12 cellular contexts compared by ENCODE assay signal in the genomic region with DNA sequence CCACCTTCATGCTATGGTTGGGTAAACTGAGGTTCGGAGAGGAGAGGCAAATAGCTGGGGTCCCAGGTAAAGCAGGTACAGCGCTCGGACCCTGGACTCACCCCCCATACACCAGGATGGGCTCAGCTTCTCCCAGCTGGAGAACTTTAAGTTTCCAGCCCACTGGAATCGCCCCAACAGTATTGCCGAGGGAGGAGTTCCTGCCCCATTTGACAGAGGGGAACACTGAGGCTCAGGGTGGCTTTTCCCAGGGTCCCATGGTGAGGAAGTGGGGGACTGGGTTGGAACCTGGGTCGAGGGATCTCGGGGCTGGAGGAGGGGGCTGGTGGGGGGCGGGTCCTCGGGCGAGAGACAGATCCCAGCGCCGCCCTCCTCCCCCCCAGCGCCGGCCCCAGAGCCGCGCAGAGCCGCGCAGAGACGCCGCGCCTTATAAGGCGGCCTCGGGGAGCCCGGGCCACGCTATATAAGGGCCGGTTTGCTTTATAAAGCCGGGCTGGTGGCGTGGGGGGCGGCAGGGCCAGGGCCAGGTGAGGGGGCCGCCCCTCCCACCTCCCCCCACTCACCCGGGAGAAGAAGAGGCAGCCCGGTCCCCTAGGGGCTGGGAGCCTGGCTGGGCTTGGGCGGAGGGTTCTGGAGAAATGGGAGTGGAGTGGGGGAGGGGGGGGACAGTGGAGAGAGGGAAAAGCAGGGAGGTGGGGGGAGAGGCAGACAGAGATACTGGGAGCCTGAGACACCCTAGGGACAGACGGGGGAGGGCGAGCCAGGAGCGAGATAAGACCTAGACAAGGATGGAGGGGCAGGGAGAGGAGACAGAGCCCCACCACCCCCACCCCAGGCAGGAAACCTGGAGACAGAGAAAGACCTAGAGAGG. TPM values are rescaled to one million over a fixed set of nuclear protein-coding genes. Genes with fewer than 3 reads are reported as not detected.
DNase-seq lines count a peak whose midpoint lies in the region; ATAC-seq and TF ChIP-seq lines count a peak whose summit lies in the region.
"Had no signal": no experiment of that assay in that cellular context is flagged by ENCODE, and none has a peak within 500 bp of the region (broad histone marks: within the 10 kb centered on the region; RNA-seq: fewer than 3 reads in every experiment).

No MANE protein-coding gene starts in this region.

- H3K4me3 Mint-ChIP-seq in HFFc6 (peak overlapping the region; percentile 43; the same call in 1 of the 2 replicates), immature natural killer cell (no peak overlapping the region)
- H3K4me3 Mint-ChIP-seq: activated CD4-positive, alpha-beta T cell treated with anti-CD3 and anti-CD28 coated beads for 36 hours had no signal

- H3K9me3 ChIP-seq in body of pancreas: no peaks in the 10 kb centered on the region

- H3K9me3 Mint-ChIP-seq in HFFc6 (no peaks in the 10 kb centered on the region), immature natural killer cell (no peaks in the 10 kb centered on the region)

- H3K4me3 ChIP-seq in brain microvascular endothelial cell (ENCODE audit: low read depth, low read length) (peak overlapping the region; percentile 36), body of pancreas (no peak overlapping the region)

- no peaks in the 10 kb centered on the region for H3K36me3 Mint-ChIP-seq in HFFc6 (ENCODE audit: low read depth)
- H3K36me3 Mint-ChIP-seq in immature natural killer cell: no peaks in the 10 kb centered on the region

- H3K27ac ChIP-seq in brain microvascular endothelial cell: no peak overlapping the region
- peak overlapping the region; percentile 1 for H3K27ac ChIP-seq in temporal lobe (ENCODE audit: low read depth, low read length)
- no peak overlapping the region for H3K27ac ChIP-seq in body of pancreas

- no peaks in the 10 kb centered on the region for H3K36me3 ChIP-seq in brain microvascular endothelial cell (replicated peaks)
- H3K36me3 ChIP-seq in body of pancreas (replicated peaks in 1 of 2; ENCODE audit: insufficient read depth in 1 of 2, low read depth in 2 of 2): no peaks in the 10 kb centered on the region

- H3K4me1 ChIP-seq in body of pancreas: peaks cover 15% of the 10 kb centered on the region

- no peak for TF ChIP-seq CTCF in HFFc6 (IDR thresholded peaks at IDR 0.05)
- TF ChIP-seq CTCF in brain microvascular endothelial cell (IDR thresholded peaks at IDR 0.05; ENCODE audit: low read depth, low read length, missing control alignments): no peak
- no peak for TF ChIP-seq CTCF in body of pancreas (IDR thresholded peaks at IDR 0.05)

- WGBS in body of pancreas, 2 donors: 13 to 32% methylated on average over 9 to 28 of the region's 36 CpGs

- TF ChIP-seq POLR2A in body of pancreas (IDR thresholded peaks at IDR 0.05): no peak

- in situ Hi-C loops in brain microvascular endothelial cell (cut with HindIII; ENCODE audit: low pct_ligation_motif_present, low sequenced_read_pairs): no loop called here

- H3K27me3 ChIP-seq in brain microvascular endothelial cell (replicated peaks) (no peaks in the 10 kb centered on the region), body of pancreas (peaks cover 0 to 11% of the 10 kb centered on the region in 2 donors)

- H3K27ac Mint-ChIP-seq in HFFc6: no peak overlapping the region
- no peak overlapping the region for H3K27ac Mint-ChIP-seq in immature natural killer cell
- H3K27ac Mint-ChIP-seq: activated CD4-positive, alpha-beta T cell treated with anti-CD3 and anti-CD28 coated beads for 36 hours had no signal

- DNase-seq in HFFc6 (no peak), brain microvascular endothelial cell (peak; percentile 28), iPS-NIHi7 (ENCODE audit: extremely low spot score) (peak; percentile 74), body of pancreas (no peak), RKO (ENCODE audit: low spot score) (no peak), immature natural killer cell (no peak)
- DNase-seq: activated CD4-positive, alpha-beta T cell treated with anti-CD3 and anti-CD28 coated beads for 36 hours; midbrain; NCI-H774 had no signal

- peaks cover 30% of the 10 kb centered on the region for H3K4me1 Mint-ChIP-seq in HFFc6 (ENCODE audit: low read depth)
- peaks cover 8 to 12% of the 10 kb centered on the region in 2 donors for H3K4me1 Mint-ChIP-seq in immature natural killer cell

- intact Hi-C loops in body of pancreas (cut with DNase I): no loop called here

- H3K27me3 Mint-ChIP-seq in HFFc6 (ENCODE audit: insufficient read depth): no peaks in the 10 kb centered on the region; the same call in 1 of the 2 replicates
- peaks cover 4 to 22% (median 9%) of the 10 kb centered on the region in 3 donors for H3K27me3 Mint-ChIP-seq in immature natural killer cell (ENCODE audit: low read depth in 3 of 3)

- ATAC-seq in body of pancreas: no peak
- no peak for ATAC-seq in HG02571 (IDR thresholded peaks at IDR 0.05; ENCODE audit: unreplicated experiment)
- ATAC-seq: activated CD4-positive, alpha-beta T cell treated with anti-CD3 and anti-CD28 coated beads for 36 hours had no signal

RNA-seq across cellular contexts. Expression of a gene that starts 1.1 kb away (rescaled TPM):
- 1 to 10 TPM; 6.5 to 9.3 (median 8.0) TPM for total RNA-seq in HFFc6 (2021; fragmentation: NEBNext Ultra II Directional; extraction: Animal tissue kit (Norgen Biotek cat#: 25700))
- 0.74 TPM for total RNA-seq in temporal lobe
- 10 to 100 TPM; 10.9 to 15.2 TPM for total RNA-seq in body of pancreas
- polyA plus RNA-seq in immature natural killer cell: not detected
- total RNA-seq: activated CD4-positive, alpha-beta T cell treated with anti-CD3 and anti-CD28 coated beads for 36 hours; bronchial epithelial cell had no signal

RNA-seq across cellular contexts. Expression of a gene that starts 10.8 kb away (rescaled TPM):
- 10 to 100 TPM; 17.5 to 24.9 (median 19.9) TPM for total RNA-seq in HFFc6 (2021; fragmentation: NEBNext Ultra II Directional; extraction: Animal tissue kit (Norgen Biotek cat#: 25700))
- total RNA-seq in temporal lobe (26.3 TPM), body of pancreas (10 to 100 TPM; 55.8 to 79.1 TPM)
- polyA plus RNA-seq in immature natural killer cell: 10 to 100 TPM; 25.6 to 29.4 (median 26.2) TPM

RNA-seq across cellular contexts. Expression of a gene that starts 19.3 kb away (rescaled TPM):
- total RNA-seq in HFFc6 (2021; fragmentation: NEBNext Ultra II Directional; extraction: Animal tissue kit (Norgen Biotek cat#: 25700)): 10 to 100 TPM; 72.3 to 85.5 (median 78.7) TPM
- total RNA-seq in temporal lobe (9.8 TPM), body of pancreas (10 to 100 TPM; 36.6 TPM)
- polyA plus RNA-seq in immature natural killer cell: 100 to 1,000 TPM in 1 of 3 donors, 10 to 100 TPM in 2; 88.4 to 102 (median 98.3) TPM

RNA-seq across cellular contexts. Expression of a gene that starts 34.1 kb away (rescaled TPM):
- 1 to 10 TPM; 4.7 to 6.3 (median 5.3) TPM for total RNA-seq in HFFc6 (2021; fragmentation: NEBNext Ultra II Directional; extraction: Animal tissue kit (Norgen Biotek cat#: 25700))
- total RNA-seq in temporal lobe (9.3 TPM), body of pancreas (10 to 100 TPM in 1 of 2 donors, 1 to 10 TPM in 1; 9.6 to 22.1 TPM)
- 1 to 10 TPM in 2 of 3 donors, under 1 TPM in 1; 0.78 to 3.3 (median 1.1) TPM for polyA plus RNA-seq in immature natural killer cell

RNA-seq across cellular contexts. Expression of a gene that starts 37.7 kb away (rescaled TPM):
- total RNA-seq in HFFc6 (2021; fragmentation: NEBNext Ultra II Directional; extraction: Animal tissue kit (Norgen Biotek cat#: 25700)): 1 to 10 TPM; 1.5 to 2.8 (median 2.3) TPM
- total RNA-seq in temporal lobe (0.25 TPM), body of pancreas (10 to 100 TPM in 1 of 2 donors, 1 to 10 TPM in 1; 8.0 to 22.4 TPM)
- polyA plus RNA-seq in immature natural killer cell: 10 to 100 TPM; 10.9 to 14.0 (median 13.9) TPM

Comparison
In these comparisons a context has a peak if more than half of its experiments do, and no peak if none do; other contexts are left out.
1. DNase-seq: peak in brain microvascular endothelial cell (single experiment) and iPS-NIHi7 (single experiment); none in HFFc6 (single experiment), body of pancreas (0 of 4), RKO (single experiment) and immature natural killer cell (0 of 3).